15 cellular contexts compared by ENCODE assay signal in the genomic region with DNA sequence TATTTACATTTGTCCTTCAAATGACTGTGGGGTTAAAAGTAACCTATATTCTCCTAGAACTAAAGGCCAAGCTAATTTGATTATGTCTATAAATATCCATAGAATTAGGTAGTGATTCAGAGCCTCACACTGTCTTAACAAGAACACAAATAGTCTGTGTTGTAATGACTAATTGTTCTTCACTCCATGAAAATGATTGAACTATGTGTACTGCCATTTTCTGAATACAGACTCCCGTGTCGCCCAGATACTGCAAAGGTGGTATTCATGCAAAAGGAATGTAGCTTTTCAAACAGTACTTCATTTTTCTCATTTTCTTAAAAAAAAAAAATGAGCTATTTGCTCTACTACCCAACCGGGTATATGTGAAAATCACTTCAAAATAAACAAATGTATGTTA. TPM values are rescaled to one million over a fixed set of nuclear protein-coding genes. Genes with fewer than 3 reads are reported as not detected.
DNase-seq lines count a peak whose midpoint lies in the region; ATAC-seq and TF ChIP-seq lines count a peak whose summit lies in the region.
"Had no signal": no experiment of that assay in that cellular context is flagged by ENCODE, and none has a peak within 500 bp of the region (broad histone marks: within the 10 kb centered on the region; RNA-seq: fewer than 3 reads in every experiment).

No MANE protein-coding gene starts in this region.

- no peaks in the 10 kb centered on the region for H3K79me2 ChIP-seq in HCT116 (ENCODE audit: insufficient read depth, low read length)

- H3K27ac ChIP-seq in HCT116 (ENCODE audit: low read depth, low read length) (no peak overlapping the region), foreskin keratinocyte (peak overlapping the region; percentile 87), SJCRH30 (no peak overlapping the region)
- H3K27ac ChIP-seq: thoracic aorta had no signal

- no peak for TF ChIP-seq POLR2A in HCT116 (IDR thresholded peaks at IDR 0.05; ENCODE audit: borderline replicate concordance, extremely low read depth, insufficient read depth, insufficient read length)

- H2AFZ ChIP-seq in HCT116 (ENCODE audit: low read depth, low read length, poor library complexity, severe bottlenecking): no peak overlapping the region

- RAD21 ChIA-PET in HCT116 (lab: Charles Lee; ENCODE audit: low non-redundant PET in 1 of 2, low total read pairs in 2 of 2, uncharacterized antibody in 2 of 2, unreplicated experiment in 2 of 2): no interaction called here

- ATAC-seq in HCT116: peak; percentile 25; the same call in 1 of the 2 replicates
- ATAC-seq in foreskin keratinocyte: peak; percentile 94
- no peak for ATAC-seq in HG02884 (IDR thresholded peaks at IDR 0.05; ENCODE audit: unreplicated experiment)
- ATAC-seq: mucosa of descending colon had no signal

- H3K9me3 ChIP-seq in HCT116 (ENCODE audit: control insufficient read depth in 1 of 2, insufficient read depth in 1 of 2, low read depth in 1 of 2, low read length in 2 of 2) (no peaks in the 10 kb centered on the region), SJCRH30 (replicated peaks) (no peaks in the 10 kb centered on the region)
- H3K9me3 ChIP-seq: mucosa of descending colon, thoracic aorta had no signal

- no peak for TF ChIP-seq RAD21 in HCT116 (IDR thresholded peaks at IDR 0.05; ENCODE audit: low read depth)

- DNase-seq in A172 (ENCODE audit: low spot score) (peak; percentile 36), HCT116 (ENCODE audit: low read depth, low spot score) (no peak), astrocyte of the hippocampus (ENCODE audit: low read depth, low spot score) (peak; percentile 56), foreskin keratinocyte (peak; percentile 66 to 74), SJCRH30 (no peak), RPMI8226 (no peak)
- no peak for DNase-seq in activated naive CD4-positive, alpha-beta T cell treated with Interleukin-2 at 50 U/mL for 16 hours
- DNase-seq: activated gamma-delta T cell treated with Interleukin-2 at 50 U/mL for 16 hours, caudate nucleus, KG1, mucosa of descending colon, posterior cingulate gyrus, T-helper 9 cell had no signal

- intact Hi-C loops in HCT116 (cut with micrococcal nuclease): no loop called here

- H3K27me3 ChIP-seq in HCT116 (ENCODE audit: insufficient read depth, low read length): no peaks in the 10 kb centered on the region
- H3K27me3 ChIP-seq in foreskin keratinocyte: no peaks in the 10 kb centered on the region
- H3K27me3 ChIP-seq in SJCRH30: no peaks in the 10 kb centered on the region

- H3K9me2 ChIP-seq in HCT116 (ENCODE audit: insufficient read depth): no peaks in the 10 kb centered on the region

- POLR2A ChIA-PET in HCT116 (lab: Charles Lee): no interaction called here

- peaks cover 0 to 10% of the 10 kb centered on the region in 2 experiments; a peak in 1 of 4 replicates for H3K4me1 ChIP-seq in HCT116 (ENCODE audit: control insufficient read depth in 1 of 2, insufficient read depth in 2 of 2, low read length in 2 of 2)
- peaks cover 9% of the 10 kb centered on the region for H3K4me1 ChIP-seq in foreskin keratinocyte
- H3K4me1 ChIP-seq in SJCRH30: peaks cover 18% of the 10 kb centered on the region

- no peaks in the 10 kb centered on the region for H3K36me3 ChIP-seq in HCT116 (ENCODE audit: control insufficient read depth in 1 of 2, insufficient read depth in 2 of 2, low read length in 2 of 2)
- no peaks in the 10 kb centered on the region for H3K36me3 ChIP-seq in SJCRH30
- H3K36me3 ChIP-seq: thoracic aorta had no signal

- CTCF ChIA-PET in HCT116 (lab: Charles Lee): no interaction called here

- H3K4me2 ChIP-seq in HCT116 (ENCODE audit: low read length): peak overlapping the region; percentile 41

- no peak overlapping the region for H3K4me3 ChIP-seq in HCT116 (replicated peaks in 1 of 2; ENCODE audit: low read depth in 1 of 2, low read length in 2 of 2)
- H3K4me3 ChIP-seq in SJCRH30: no peak overlapping the region
- H3K4me3 ChIP-seq: mucosa of descending colon, thoracic aorta had no signal

- no peak overlapping the region for H3K9ac ChIP-seq in HCT116 (ENCODE audit: low read length)

- H4K20me1 ChIP-seq in HCT116 (ENCODE audit: insufficient read depth): no peaks in the 10 kb centered on the region

- BruUV-seq in HCT116 (replicated peaks; lab: Mats Ljungman, UMichigan): no TSS peak

- TF ChIP-seq CTCF in HCT116 (IDR thresholded peaks at IDR 0.05 in 2 of 3, conservative IDR thresholded peaks at IDR 0.05 in 1 of 3; ENCODE audit: borderline replicate concordance in 1 of 3, insufficient read depth in 1 of 3, low read depth in 2 of 3, low read length in 2 of 3): no peak
- no peak for TF ChIP-seq CTCF in foreskin keratinocyte (conservative IDR thresholded peaks at IDR 0.05)

TF ChIP-seq in HCT116, 20 proteins besides CTCF, POLR2A, EP300 and RAD21:
- TF ChIP-seq, protein P1, sequence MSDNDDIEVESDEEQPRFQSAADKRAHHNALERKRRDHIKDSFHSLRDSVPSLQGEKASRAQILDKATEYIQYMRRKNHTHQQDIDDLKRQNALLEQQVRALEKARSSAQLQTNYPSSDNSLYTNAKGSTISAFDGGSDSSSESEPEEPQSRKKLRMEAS (IDR thresholded peaks at IDR 0.05): no peak
- TF ChIP-seq, protein P2, sequence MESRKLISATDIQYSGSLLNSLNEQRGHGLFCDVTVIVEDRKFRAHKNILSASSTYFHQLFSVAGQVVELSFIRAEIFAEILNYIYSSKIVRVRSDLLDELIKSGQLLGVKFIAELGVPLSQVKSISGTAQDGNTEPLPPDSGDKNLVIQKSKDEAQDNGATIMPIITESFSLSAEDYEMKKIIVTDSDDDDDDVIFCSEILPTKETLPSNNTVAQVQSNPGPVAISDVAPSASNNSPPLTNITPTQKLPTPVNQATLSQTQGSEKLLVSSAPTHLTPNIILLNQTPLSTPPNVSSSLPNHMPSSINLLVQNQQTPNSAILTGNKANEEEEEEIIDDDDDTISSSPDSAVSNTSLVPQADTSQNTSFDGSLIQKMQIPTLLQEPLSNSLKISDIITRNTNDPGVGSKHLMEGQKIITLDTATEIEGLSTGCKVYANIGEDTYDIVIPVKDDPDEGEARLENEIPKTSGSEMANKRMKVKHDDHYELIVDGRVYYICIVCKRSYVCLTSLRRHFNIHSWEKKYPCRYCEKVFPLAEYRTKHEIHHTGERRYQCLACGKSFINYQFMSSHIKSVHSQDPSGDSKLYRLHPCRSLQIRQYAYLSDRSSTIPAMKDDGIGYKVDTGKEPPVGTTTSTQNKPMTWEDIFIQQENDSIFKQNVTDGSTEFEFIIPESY (IDR thresholded peaks at IDR 0.05; ENCODE audit: extremely low read depth, insufficient replicate concordance, low read length): no peak
- TF ChIP-seq EZH2 (IDR thresholded peaks at IDR 0.05) (no peak), CEBPB (IDR thresholded peaks at IDR 0.05; ENCODE audit: low read depth) (no peak), ZFX (IDR thresholded peaks at IDR 0.05) (no peak), SRF (IDR thresholded peaks at IDR 0.05; ENCODE audit: low read depth) (no peak), ZNF274 (IDR thresholded peaks at IDR 0.05; ENCODE audit: low read depth, low read length) (no peak), EZH2phosphoT487 (IDR thresholded peaks at IDR 0.05; ENCODE audit: borderline replicate concordance) (no peak), SP1 (IDR thresholded peaks at IDR 0.05; ENCODE audit: low read depth) (no peak), TCF7L2 (IDR thresholded peaks at IDR 0.05; ENCODE audit: borderline replicate concordance, extremely low read depth, insufficient read depth, insufficient read length) (no peak), CBX3 (IDR thresholded peaks at IDR 0.05; ENCODE audit: low read depth) (no peak), JUND (IDR thresholded peaks at IDR 0.05) (no peak)
- TF ChIP-seq, protein P3, sequence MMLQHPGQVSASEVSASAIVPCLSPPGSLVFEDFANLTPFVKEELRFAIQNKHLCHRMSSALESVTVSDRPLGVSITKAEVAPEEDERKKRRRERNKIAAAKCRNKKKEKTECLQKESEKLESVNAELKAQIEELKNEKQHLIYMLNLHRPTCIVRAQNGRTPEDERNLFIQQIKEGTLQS (IDR thresholded peaks at IDR 0.05): no peak
- TF ChIP-seq, protein P4, sequence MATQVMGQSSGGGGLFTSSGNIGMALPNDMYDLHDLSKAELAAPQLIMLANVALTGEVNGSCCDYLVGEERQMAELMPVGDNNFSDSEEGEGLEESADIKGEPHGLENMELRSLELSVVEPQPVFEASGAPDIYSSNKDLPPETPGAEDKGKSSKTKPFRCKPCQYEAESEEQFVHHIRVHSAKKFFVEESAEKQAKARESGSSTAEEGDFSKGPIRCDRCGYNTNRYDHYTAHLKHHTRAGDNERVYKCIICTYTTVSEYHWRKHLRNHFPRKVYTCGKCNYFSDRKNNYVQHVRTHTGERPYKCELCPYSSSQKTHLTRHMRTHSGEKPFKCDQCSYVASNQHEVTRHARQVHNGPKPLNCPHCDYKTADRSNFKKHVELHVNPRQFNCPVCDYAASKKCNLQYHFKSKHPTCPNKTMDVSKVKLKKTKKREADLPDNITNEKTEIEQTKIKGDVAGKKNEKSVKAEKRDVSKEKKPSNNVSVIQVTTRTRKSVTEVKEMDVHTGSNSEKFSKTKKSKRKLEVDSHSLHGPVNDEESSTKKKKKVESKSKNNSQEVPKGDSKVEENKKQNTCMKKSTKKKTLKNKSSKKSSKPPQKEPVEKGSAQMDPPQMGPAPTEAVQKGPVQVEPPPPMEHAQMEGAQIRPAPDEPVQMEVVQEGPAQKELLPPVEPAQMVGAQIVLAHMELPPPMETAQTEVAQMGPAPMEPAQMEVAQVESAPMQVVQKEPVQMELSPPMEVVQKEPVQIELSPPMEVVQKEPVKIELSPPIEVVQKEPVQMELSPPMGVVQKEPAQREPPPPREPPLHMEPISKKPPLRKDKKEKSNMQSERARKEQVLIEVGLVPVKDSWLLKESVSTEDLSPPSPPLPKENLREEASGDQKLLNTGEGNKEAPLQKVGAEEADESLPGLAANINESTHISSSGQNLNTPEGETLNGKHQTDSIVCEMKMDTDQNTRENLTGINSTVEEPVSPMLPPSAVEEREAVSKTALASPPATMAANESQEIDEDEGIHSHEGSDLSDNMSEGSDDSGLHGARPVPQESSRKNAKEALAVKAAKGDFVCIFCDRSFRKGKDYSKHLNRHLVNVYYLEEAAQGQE (IDR thresholded peaks at IDR 0.05; ENCODE audit: low read depth): no peak

RNA-seq across cellular contexts. Expression of a gene that starts 11.3 kb away (rescaled TPM):
- total RNA-seq in A172 (2014; rRNA removed; shearing (Covaris generic)): 13.2 and 16.5 TPM in 2 replicates
- total RNA-seq in HCT116 (2021; ENCODE audit: unreplicated experiment): 23.8 TPM
- polyA plus RNA-seq in HCT116 (2012): 20.6 and 23.8 TPM in 2 replicates
- total RNA-seq in foreskin keratinocyte: 17.2 and 17.5 TPM in 2 replicates
- polyA plus RNA-seq in foreskin keratinocyte: 12.4 and 13.3 TPM in 2 replicates
- 22.4 and 30.3 TPM in 2 replicates for total RNA-seq in SJCRH30 (2014; rRNA removed; shearing (Covaris generic))

Comparison
In these comparisons a context has a peak if more than half of its experiments do, and no peak if none do; other contexts are left out.
1. DNase-seq: peak in A172 (single experiment), astrocyte of the hippocampus (single experiment) and foreskin keratinocyte (2 of 2); none in HCT116 (single experiment), SJCRH30 (0 of 2), RPMI8226 (single experiment) and activated naive CD4-positive, alpha-beta T cell treated with Interleukin-2 at 50 U/mL for 16 hours (single experiment).